Comparison of ENCODE assay signal across 8 cellular contexts in genomic region chr3:48186993-48187578, GRCh38. TPM values are rescaled to one million over a fixed set of nuclear protein-coding genes. Genes with fewer than 3 reads are reported as not detected.
DNase-seq lines count a peak whose midpoint lies in the region; ATAC-seq and TF ChIP-seq lines count a peak whose summit lies in the region.

No MANE protein-coding gene starts in this region.

- peaks cover 0 to 21% (median 15%) of the 10 kb centered on the region in 5 donors for H3K27me3 Mint-ChIP-seq in naive thymus-derived CD4-positive, alpha-beta T cell

- H3K9me3 Mint-ChIP-seq in naive thymus-derived CD4-positive, alpha-beta T cell = no peaks in the 10 kb centered on the region

- peaks cover 0 to 28% (median 0%) of the 10 kb centered on the region in 5 donors for H3K36me3 Mint-ChIP-seq in naive thymus-derived CD4-positive, alpha-beta T cell

- H3K4me1 Mint-ChIP-seq in naive thymus-derived CD4-positive, alpha-beta T cell = peaks cover 6 to 46% (median 13%) of the 10 kb centered on the region in 7 donors

- H3K4me2 ChIP-seq in KMS-11 = peak overlapping the region; percentile 42

- peaks cover 43% of the 10 kb centered on the region for H3K79me2 ChIP-seq in KMS-11 (ENCODE audit: insufficient read depth, low read depth)

- POLR2A ChIA-PET in BJ (lab: Charles Lee) = interaction anchor here (0.6 kb wide), 1 partner anchor 981 kb away, joined by 6 read pairs; no protein-coding TSS in a partner anchor
- POLR2A ChIA-PET in naive thymus-derived CD4-positive, alpha-beta T cell (lab: Charles Lee) = no interaction called here

- peak overlapping the region; percentile 49 to 94 (median 82) for H3K4me3 Mint-ChIP-seq in naive thymus-derived CD4-positive, alpha-beta T cell

- H3K9me3 ChIP-seq in naive thymus-derived CD4-positive, alpha-beta T cell (ENCODE audit: control insufficient read depth in 2 of 3, low read length in 3 of 3) = no peaks in the 10 kb centered on the region

- peak overlapping the region; percentile 33 for H2AFZ ChIP-seq in KMS-11 (ENCODE audit: low read depth)

- H4K20me1 ChIP-seq in KMS-11 (ENCODE audit: insufficient read depth) = no peaks in the 10 kb centered on the region

- H3K36me3 ChIP-seq in BJ (ENCODE audit: control insufficient read depth, insufficient read depth, low read length) = peaks cover 1% of the 10 kb centered on the region; the same call in 1 of the 2 replicates
- peaks cover 4% of the 10 kb centered on the region; the same call in 1 of the 2 replicates for H3K36me3 ChIP-seq in KMS-11 (ENCODE audit: insufficient read depth)
- H3K36me3 ChIP-seq in naive thymus-derived CD4-positive, alpha-beta T cell (ENCODE audit: control insufficient read depth in 2 of 3, insufficient read depth in 3 of 3, low read length in 3 of 3) = no peaks in the 10 kb centered on the region

- intact Hi-C loops in naive thymus-derived CD4-positive, alpha-beta T cell (cut with micrococcal nuclease) = loop anchor here in 1 of 2 donors (5.0 kb wide), 3 partner anchors 470 to 1285 kb away; partner anchors contain the start of genes ARIH2 and DAG1

- ATAC-seq in naive thymus-derived CD4-positive, alpha-beta T cell = no peak
- no peak for ATAC-seq in GM21423 (IDR thresholded peaks at IDR 0.05; ENCODE audit: unreplicated experiment)
- no peak for ATAC-seq in GM18858 (IDR thresholded peaks at IDR 0.05; ENCODE audit: unreplicated experiment)

- H3K27ac ChIP-seq in KMS-11 (peak overlapping the region; percentile 51), coronary artery (peak overlapping the region in 1 of 2 donors; percentile 23)
- H3K27ac ChIP-seq in naive thymus-derived CD4-positive, alpha-beta T cell (ENCODE audit: low read depth, low read length) = no peak overlapping the region

- H3K27me3 ChIP-seq in BJ (ENCODE audit: control insufficient read depth, insufficient read depth, low read length) (no peaks in the 10 kb centered on the region), KMS-11 (ENCODE audit: insufficient read depth, low read depth) (no peaks in the 10 kb centered on the region)
- no peaks in the 10 kb centered on the region for H3K27me3 ChIP-seq in naive thymus-derived CD4-positive, alpha-beta T cell (ENCODE audit: control insufficient read depth in 2 of 2, insufficient read depth in 2 of 2, low read length in 2 of 2)

- peak overlapping the region in 3 of 9 donors; percentile 8 to 56 (median 9) for H3K27ac Mint-ChIP-seq in naive thymus-derived CD4-positive, alpha-beta T cell

- CTCF ChIA-PET in BJ (lab: Yijun Ruan, JAX) = interaction anchor here (0.7 to 4.5 kb wide), 4 partner anchors 10 to 249 kb away, joined by 3 to 22 read pairs (median 4); no protein-coding TSS in a partner anchor
- CTCF ChIA-PET in naive thymus-derived CD4-positive, alpha-beta T cell (lab: Charles Lee) = no interaction called here

- TF ChIP-seq CTCF in BJ (IDR thresholded peaks at IDR 0.05; ENCODE audit: insufficient read depth, low read depth, low read length) = no peak
- no peak for TF ChIP-seq CTCF in KMS-11 (conservative IDR thresholded peaks at IDR 0.05; ENCODE audit: low read depth, low read length)
- no peak for TF ChIP-seq CTCF in coronary artery (IDR thresholded peaks at IDR 0.05)

- H3K9ac ChIP-seq in KMS-11 = peak overlapping the region; percentile 73; the same call in 1 of the 2 replicates

- peak overlapping the region; percentile 58 for H3K4me3 ChIP-seq in BJ (ENCODE audit: low read depth, low read length)
- peak overlapping the region; percentile 80 for H3K4me3 ChIP-seq in KMS-11 (IDR thresholded peaks at IDR 0.05; ENCODE audit: insufficient read depth, low read depth, low read length)
- H3K4me3 ChIP-seq in coronary artery = peak overlapping the region; percentile 88
- H3K4me3 ChIP-seq in naive thymus-derived CD4-positive, alpha-beta T cell (ENCODE audit: low read length) = peak overlapping the region; percentile 35

- peaks cover 23% of the 10 kb centered on the region for H3K4me1 ChIP-seq in KMS-11 (ENCODE audit: low read depth, poor library complexity, severe bottlenecking)
- peaks cover 4 to 6% of the 10 kb centered on the region in 2 donors for H3K4me1 ChIP-seq in naive thymus-derived CD4-positive, alpha-beta T cell (ENCODE audit: control insufficient read depth in 2 of 2, insufficient read depth in 2 of 2, low read length in 2 of 2)

- DNase-seq in BJ (ENCODE audit: low read depth) (no peak), coronary artery (ENCODE audit: low spot score) (no peak), NCI-H146 treated with DMSO at 0.1 percent for 48 hours (lab: John Stamatoyannopoulos, UW; ENCODE audit: unreplicated experiment) (no peak), NCI-H1105 treated with DMSO at 0.1 percent for 48 hours (lab: John Stamatoyannopoulos, UW) (no peak)
- DNase-seq in naive thymus-derived CD4-positive, alpha-beta T cell = no peak

RNA-seq across cellular contexts. Expression of gene CDC25A, which starts 1.1 kb away (rescaled TPM):
- 1.9 and 2.7 TPM in 2 replicates for polyA plus RNA-seq in BJ (2011; rRNA removed)
- 3.4 and 3.6 TPM in 2 replicates for polyA minus RNA-seq in BJ (2011; rRNA and poly(A)+ RNA removed)
- total RNA-seq in naive thymus-derived CD4-positive, alpha-beta T cell = 10 to 100 TPM in 1 of 5 experiments, under 1 TPM in 1, not detected in 3; 0.61 to 20.7 TPM
- polyA plus RNA-seq in naive thymus-derived CD4-positive, alpha-beta T cell = not detected

RNA-seq across cellular contexts. Expression of gene CAMP, which starts 36.2 kb away (rescaled TPM):
- not detected in 2 replicates for polyA plus RNA-seq in BJ (2011; rRNA removed)
- polyA minus RNA-seq in BJ (2011; rRNA and poly(A)+ RNA removed) = not detected in 2 replicates
- under 1 TPM in 1 of 5 experiments, not detected in 4; 0.54 TPM for total RNA-seq in naive thymus-derived CD4-positive, alpha-beta T cell
- polyA plus RNA-seq in naive thymus-derived CD4-positive, alpha-beta T cell = not detected

RNA-seq across cellular contexts. Expression of gene ZNF589, which starts 53.8 kb away (rescaled TPM):
- polyA plus RNA-seq in BJ (2011; rRNA removed) = 2.5 and 3.3 TPM in 2 replicates
- polyA minus RNA-seq in BJ (2011; rRNA and poly(A)+ RNA removed) = 1.6 and 1.8 TPM in 2 replicates
- total RNA-seq in naive thymus-derived CD4-positive, alpha-beta T cell = 10 to 100 TPM; 37.7 to 64.0 (median 40.2) TPM
- polyA plus RNA-seq in naive thymus-derived CD4-positive, alpha-beta T cell = 1 to 10 TPM; 5.1 to 9.2 TPM

Comparison
In these comparisons a context has a peak if more than half of its experiments do, and no peak if none do; other contexts are left out.
1. H3K4me3 ChIP-seq: peak in every context shown above with its lines; median percentile 88 in coronary artery; 80 in KMS-11; 58 in BJ; 35 in naive thymus-derived CD4-positive, alpha-beta T cell.